12 cellular contexts compared by ENCODE assay signal in the genomic region with DNA sequence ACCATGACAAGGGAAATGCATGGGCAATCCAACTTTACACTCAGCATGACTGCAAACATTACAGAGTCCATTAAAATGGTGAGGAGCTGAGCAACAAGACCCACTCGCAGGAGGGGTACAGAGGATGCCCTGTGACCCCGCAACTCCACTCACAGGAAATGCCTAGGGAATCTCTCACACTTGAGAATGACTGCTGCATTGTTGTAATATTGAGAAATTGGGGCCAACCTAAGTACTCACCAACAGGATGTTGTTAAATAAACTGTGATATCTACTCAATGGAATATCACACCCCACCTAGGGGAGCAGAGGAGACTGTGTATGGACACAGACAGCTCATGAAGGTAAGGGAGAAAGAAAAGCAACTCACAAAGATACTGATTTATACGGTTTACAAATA. TPM values are rescaled to one million over a fixed set of nuclear protein-coding genes. Genes with fewer than 3 reads are reported as not detected.
DNase-seq lines count a peak whose midpoint lies in the region; ATAC-seq and TF ChIP-seq lines count a peak whose summit lies in the region.
"Had no signal": no experiment of that assay in that cellular context is flagged by ENCODE, and none has a peak within 500 bp of the region (broad histone marks: within the 10 kb centered on the region; RNA-seq: fewer than 3 reads in every experiment).

No MANE protein-coding gene starts in this region.

- DNase-seq in stimulated activated naive CD8-positive, alpha-beta T cell treated with anti-CD3 and anti-CD28 coated beads, Interleukin-15, Interleukin-2, amounts not matched to agents 100 U/mL and 50 U/mL, for 24 hours = no peak
- peak; percentile 69 for DNase-seq in SW480 (ENCODE audit: low spot score)
- peak; percentile 49 for DNase-seq in fibroblast of the conjunctiva (ENCODE audit: low read depth)
- DNase-seq in DMS 273 treated with DMSO at 0.1 percent for 48 hours (lab: John Stamatoyannopoulos, UW) = no peak
- DNase-seq in NCI-H510A treated with DMSO at 0.1 percent for 48 hours (lab: John Stamatoyannopoulos, UW) = no peak
- DNase-seq in esophagus muscularis mucosa (ENCODE audit: extremely low spot score) = no peak
- DNase-seq: lower lobe of right lung, NCI-H187, SIG-M5 had no signal

- intact Hi-C loops in esophagus muscularis mucosa (cut with DNase I) = no loop called here

- H3K36me3 ChIP-seq in esophagus muscularis mucosa = peaks cover 0 to 31% (median 18%) of the 10 kb centered on the region in 4 donors

- peak overlapping the region; percentile 5 for H3K27ac Mint-ChIP-seq in stimulated activated naive CD8-positive, alpha-beta T cell treated with anti-CD3 and anti-CD28 coated beads, Interleukin-15, Interleukin-2, amounts not matched to agents 100 ng/mL and 50 ng/mL, for 24 hours

- H3K27me3 ChIP-seq in esophagus muscularis mucosa = peaks cover 0 to 14% (median 0%) of the 10 kb centered on the region in 4 donors

- no peak overlapping the region for H3K4me3 ChIP-seq in esophagus muscularis mucosa
- H3K4me3 ChIP-seq: lower lobe of right lung, skin epidermis had no signal

- no peaks in the 10 kb centered on the region for H3K9me3 ChIP-seq in esophagus muscularis mucosa
- H3K9me3 ChIP-seq: lower lobe of right lung had no signal

- no peak overlapping the region for H3K27ac ChIP-seq in esophagus muscularis mucosa (replicated peaks in 1 of 4)
- H3K27ac ChIP-seq: lower lobe of right lung had no signal

- no peak for TF ChIP-seq CTCF in esophagus muscularis mucosa (IDR thresholded peaks at IDR 0.05)

- no peaks in the 10 kb centered on the region for H3K9me3 Mint-ChIP-seq in stimulated activated naive CD8-positive, alpha-beta T cell treated with anti-CD3 and anti-CD28 coated beads, Interleukin-15, Interleukin-2, amounts not matched to agents 100 ng/mL and 50 ng/mL, for 24 hours

- no peaks in the 10 kb centered on the region for H3K36me3 Mint-ChIP-seq in stimulated activated naive CD8-positive, alpha-beta T cell treated with anti-CD3 and anti-CD28 coated beads, Interleukin-15, Interleukin-2, amounts not matched to agents 100 ng/mL and 50 ng/mL, for 24 hours (ENCODE audit: low read depth)

- TF ChIP-seq POLR2A in esophagus muscularis mucosa (IDR thresholded peaks at IDR 0.05; ENCODE audit: low read depth) = no peak

- peaks cover 0 to 4% (median 2%) of the 10 kb centered on the region in 4 donors for H3K4me1 ChIP-seq in esophagus muscularis mucosa
- H3K4me1 ChIP-seq: lower lobe of right lung had no signal

- no peaks in the 10 kb centered on the region for H3K27me3 Mint-ChIP-seq in stimulated activated naive CD8-positive, alpha-beta T cell treated with anti-CD3 and anti-CD28 coated beads, Interleukin-15, Interleukin-2, amounts not matched to agents 100 ng/mL and 50 ng/mL, for 24 hours

- no peak overlapping the region for H3K4me3 Mint-ChIP-seq in stimulated activated naive CD8-positive, alpha-beta T cell treated with anti-CD3 and anti-CD28 coated beads, Interleukin-15, Interleukin-2, amounts not matched to agents 100 ng/mL and 50 ng/mL, for 24 hours

- no peaks in the 10 kb centered on the region for H3K4me1 Mint-ChIP-seq in stimulated activated naive CD8-positive, alpha-beta T cell treated with anti-CD3 and anti-CD28 coated beads, Interleukin-15, Interleukin-2, amounts not matched to agents 100 ng/mL and 50 ng/mL, for 24 hours (ENCODE audit: low read depth)

- TF ChIP-seq EP300 in esophagus muscularis mucosa (IDR thresholded peaks at IDR 0.05) = no peak

- no peak for ATAC-seq in stimulated activated naive CD8-positive, alpha-beta T cell treated with anti-CD3 and anti-CD28 coated beads, Interleukin-15, Interleukin-2, amounts not matched to agents 100 U/mL and 50 U/mL, for 24 hours
- ATAC-seq in HG02852 (IDR thresholded peaks at IDR 0.05; ENCODE audit: unreplicated experiment) = no peak

- WGBS in esophagus muscularis mucosa = 62% methylated on average over 3 of the region's 3 CpGs

RNA-seq across cellular contexts. Expression of gene CAMK2B, which starts 53.4 kb away (rescaled TPM):
- total RNA-seq in esophagus muscularis mucosa = 1 to 10 TPM in 3 of 4 donors, under 1 TPM in 1; 0.50 to 2.0 (median 1.2) TPM

Comparison
In these comparisons a context has a peak if more than half of its experiments do, and no peak if none do; other contexts are left out.
1. DNase-seq: peak in SW480 (single experiment) and fibroblast of the conjunctiva (single experiment); none in stimulated activated naive CD8-positive, alpha-beta T cell treated with anti-CD3 and anti-CD28 coated beads, Interleukin-15, Interleukin-2, amounts not matched to agents 100 U/mL and 50 U/mL, for 24 hours (single experiment), DMS 273 treated with DMSO at 0.1 percent for 48 hours (single experiment), NCI-H510A treated with DMSO at 0.1 percent for 48 hours (single experiment) and esophagus muscularis mucosa (single experiment).